ENCODE assay signal across 27 cellular contexts in the genomic region with DNA sequence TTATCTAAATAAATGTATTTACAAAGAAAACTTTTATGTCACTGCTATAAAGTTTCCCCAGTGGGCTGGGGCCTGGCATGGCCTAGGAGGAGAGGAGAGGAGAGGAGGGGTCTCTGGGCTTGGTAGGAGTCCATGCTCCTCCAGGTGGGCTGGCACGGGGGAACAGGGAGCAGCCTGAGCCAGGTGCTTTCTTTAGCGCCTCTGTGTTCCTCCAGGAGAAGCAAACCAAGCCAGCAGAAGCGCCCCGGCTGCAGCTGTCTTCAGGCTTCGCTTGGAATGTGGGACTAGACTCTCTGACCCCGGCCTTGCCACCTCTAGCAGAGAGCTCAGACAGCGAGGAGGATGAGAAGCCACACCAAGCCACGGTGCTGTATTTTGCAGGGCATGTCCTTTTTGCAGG. TPM values are rescaled to one million over a fixed set of nuclear protein-coding genes. Genes with fewer than 3 reads are reported as not detected.
DNase-seq lines count a peak whose midpoint lies in the region; ATAC-seq and TF ChIP-seq lines count a peak whose summit lies in the region.
"Had no signal": no experiment of that assay in that cellular context is flagged by ENCODE, and none has a peak within 500 bp of the region (broad histone marks: within the 10 kb centered on the region; RNA-seq: fewer than 3 reads in every experiment).

No MANE protein-coding gene starts in this region.

- peaks cover 42% of the 10 kb centered on the region for H3K36me3 Mint-ChIP-seq in activated naive CD8-positive, alpha-beta T cell treated with anti-CD3 and anti-CD28 coated beads, Interleukin-2, amount 10 ng/mL, durations not matched to agents 7 days and 5 days
- H3K36me3 Mint-ChIP-seq in activated naive CD8-positive, alpha-beta T cell treated with anti-CD3 and anti-CD28 coated beads for 36 hours = peaks cover 29% of the 10 kb centered on the region
- peaks cover 73% of the 10 kb centered on the region for H3K36me3 Mint-ChIP-seq in stimulated activated memory B cell treated with anti-CD40 and anti-IgM and Interleukin-4, amounts not matched to agents 10 μg/mL and 1 μg/mL and 100 μg/mL, for 72 hours

- peak overlapping the region; percentile 52 for H3K9ac ChIP-seq in adipocyte (ENCODE audit: low read length)

- H3K4me3 ChIP-seq in adipocyte (ENCODE audit: low read length) (no peak overlapping the region), gastroesophageal sphincter (no peak overlapping the region)
- H3K4me3 ChIP-seq: esophagus muscularis mucosa, GM12878, pancreas, transverse colon had no signal

- H3K36me3 ChIP-seq in adipocyte (ENCODE audit: control insufficient read depth, insufficient read depth, low read length, severe bottlenecking) (peaks cover 80% of the 10 kb centered on the region), gastroesophageal sphincter (peaks cover 0 to 100% of the 10 kb centered on the region in 2 donors)

- H3K27me3 Mint-ChIP-seq in activated naive CD8-positive, alpha-beta T cell treated with anti-CD3 and anti-CD28 coated beads, Interleukin-2, amount 10 ng/mL, durations not matched to agents 7 days and 5 days = no peaks in the 10 kb centered on the region
- no peaks in the 10 kb centered on the region for H3K27me3 Mint-ChIP-seq in activated naive CD8-positive, alpha-beta T cell treated with anti-CD3 and anti-CD28 coated beads for 36 hours
- no peaks in the 10 kb centered on the region for H3K27me3 Mint-ChIP-seq in stimulated activated memory B cell treated with anti-CD40 and anti-IgM and Interleukin-4, amounts not matched to agents 10 μg/mL and 1 μg/mL and 100 μg/mL, for 72 hours
- H3K27me3 Mint-ChIP-seq: activated CD4-positive, alpha-beta memory T cell treated with anti-CD3 and anti-CD28 coated beads for 36 hours; naive thymus-derived CD4-positive, alpha-beta T cell had no signal

- peak overlapping the region; percentile 51 for H3K27ac Mint-ChIP-seq in activated naive CD8-positive, alpha-beta T cell treated with anti-CD3 and anti-CD28 coated beads, Interleukin-2, amount 10 ng/mL, durations not matched to agents 7 days and 5 days
- no peak overlapping the region for H3K27ac Mint-ChIP-seq in activated naive CD8-positive, alpha-beta T cell treated with anti-CD3 and anti-CD28 coated beads for 36 hours
- H3K27ac Mint-ChIP-seq in stimulated activated memory B cell treated with anti-CD40 and anti-IgM and Interleukin-4, amounts not matched to agents 10 μg/mL and 1 μg/mL and 100 μg/mL, for 72 hours = peak overlapping the region; percentile 65
- H3K27ac Mint-ChIP-seq: activated CD4-positive, alpha-beta memory T cell treated with anti-CD3 and anti-CD28 coated beads for 36 hours had no signal

- POLR2A ChIA-PET in activated naive CD8-positive, alpha-beta T cell treated with anti-CD3 and anti-CD28 coated beads, Interleukin-2, amount 10 ng/mL, durations not matched to agents 7 days and 5 days (lab: Charles Lee) = interaction anchor here (0.9 kb wide), 1 partner anchor 11 kb away, joined by 3 read pairs; a partner anchor contains a TSS

- H3K9me3 ChIP-seq in adipocyte (ENCODE audit: control insufficient read depth, low read length) (no peaks in the 10 kb centered on the region), gastroesophageal sphincter (no peaks in the 10 kb centered on the region)
- H3K9me3 ChIP-seq: esophagus muscularis mucosa, pancreas, transverse colon had no signal

- H3K4me3 Mint-ChIP-seq in activated naive CD8-positive, alpha-beta T cell treated with anti-CD3 and anti-CD28 coated beads, Interleukin-2, amount 10 ng/mL, durations not matched to agents 7 days and 5 days = no peak overlapping the region
- no peak overlapping the region for H3K4me3 Mint-ChIP-seq in activated naive CD8-positive, alpha-beta T cell treated with anti-CD3 and anti-CD28 coated beads for 36 hours
- H3K4me3 Mint-ChIP-seq in stimulated activated memory B cell treated with anti-CD40 and anti-IgM and Interleukin-4, amounts not matched to agents 10 μg/mL and 1 μg/mL and 100 μg/mL, for 72 hours = no peak overlapping the region
- H3K4me3 Mint-ChIP-seq: activated CD4-positive, alpha-beta memory T cell treated with anti-CD3 and anti-CD28 coated beads for 36 hours; naive thymus-derived CD4-positive, alpha-beta T cell had no signal

- H3K27me3 ChIP-seq in adipocyte (replicated peaks; ENCODE audit: control insufficient read depth, insufficient read depth, low read length) (no peaks in the 10 kb centered on the region), gastroesophageal sphincter (no peaks in the 10 kb centered on the region)
- H3K27me3 ChIP-seq: esophagus muscularis mucosa, pancreas, transverse colon had no signal

- no peak for DNase-seq in activated naive CD8-positive, alpha-beta T cell treated with anti-CD3 and anti-CD28 coated beads, Interleukin-2, amount 10 ng/mL, durations not matched to agents 7 days and 5 days
- no peak for DNase-seq in activated naive CD8-positive, alpha-beta T cell treated with anti-CD3 and anti-CD28 coated beads for 36 hours
- DNase-seq in adipocyte (ENCODE audit: low read depth) (no peak), cerebellar nuclear complex (lab: John Stamatoyannopoulos, UW) (no peak)
- DNase-seq: activated CD4-positive, alpha-beta memory T cell treated with anti-CD3 and anti-CD28 coated beads for 36 hours; activated CD4-positive, CD25-positive, alpha-beta regulatory T cell; activated naive CD4-positive, alpha-beta T cell; COR-L47; DND-41; KG1; mesendoderm; naive thymus-derived CD4-positive, alpha-beta T cell; NCI-H1694; NCI-H2171 treated with DMSO at 0.1 percent for 48 hours; NCI-H526; RPMI8226; transverse colon had no signal

- TF ChIP-seq POLR2A in gastroesophageal sphincter (IDR thresholded peaks at IDR 0.05) = no peak

- H3K27ac ChIP-seq in gastroesophageal sphincter = peak overlapping the region in 3 of 4 donors; percentile 10 to 31 (median 29)
- H3K27ac ChIP-seq: pancreas, transverse colon had no signal

- WGBS in gastroesophageal sphincter (ENCODE audit: low coverage in 1 of 2), 2 donors = no CpG with 5 or more reads among the region's 8 CpGs

- H3K4me1 ChIP-seq in adipocyte (ENCODE audit: control insufficient read depth, insufficient read depth, low read length) = peaks cover 37% of the 10 kb centered on the region
- H3K4me1 ChIP-seq in gastroesophageal sphincter = peaks cover 0 to 47% (median 16%) of the 10 kb centered on the region in 3 donors
- H3K4me1 ChIP-seq: pancreas had no signal

- H3K4me1 Mint-ChIP-seq in activated naive CD8-positive, alpha-beta T cell treated with anti-CD3 and anti-CD28 coated beads, Interleukin-2, amount 10 ng/mL, durations not matched to agents 7 days and 5 days = peaks cover 7% of the 10 kb centered on the region
- H3K4me1 Mint-ChIP-seq in activated naive CD8-positive, alpha-beta T cell treated with anti-CD3 and anti-CD28 coated beads for 36 hours = peaks cover 4% of the 10 kb centered on the region
- H3K4me1 Mint-ChIP-seq in stimulated activated memory B cell treated with anti-CD40 and anti-IgM and Interleukin-4, amounts not matched to agents 10 μg/mL and 1 μg/mL and 100 μg/mL, for 72 hours = no peaks in the 10 kb centered on the region

- no peak for TF ChIP-seq EP300 in gastroesophageal sphincter (IDR thresholded peaks at IDR 0.05)

- no peak for TF ChIP-seq CTCF in gastroesophageal sphincter (IDR thresholded peaks at IDR 0.05)

- H3K9me3 Mint-ChIP-seq in activated naive CD8-positive, alpha-beta T cell treated with anti-CD3 and anti-CD28 coated beads, Interleukin-2, amount 10 ng/mL, durations not matched to agents 7 days and 5 days = no peaks in the 10 kb centered on the region
- no peaks in the 10 kb centered on the region for H3K9me3 Mint-ChIP-seq in activated naive CD8-positive, alpha-beta T cell treated with anti-CD3 and anti-CD28 coated beads for 36 hours
- no peaks in the 10 kb centered on the region for H3K9me3 Mint-ChIP-seq in stimulated activated memory B cell treated with anti-CD40 and anti-IgM and Interleukin-4, amounts not matched to agents 10 μg/mL and 1 μg/mL and 100 μg/mL, for 72 hours
- H3K9me3 Mint-ChIP-seq: activated CD4-positive, alpha-beta memory T cell treated with anti-CD3 and anti-CD28 coated beads for 36 hours; naive thymus-derived CD4-positive, alpha-beta T cell had no signal

- no peak for ATAC-seq in activated naive CD8-positive, alpha-beta T cell treated with anti-CD3 and anti-CD28 coated beads, Interleukin-2, amount 10 ng/mL, durations not matched to agents 7 days and 5 days (ENCODE audit: low read depth)
- ATAC-seq in gastroesophageal sphincter (no peak), HG03469 (IDR thresholded peaks at IDR 0.05; ENCODE audit: unreplicated experiment) (no peak), HG02678 (IDR thresholded peaks at IDR 0.05; ENCODE audit: unreplicated experiment) (no peak)
- no peak for ATAC-seq in stimulated activated memory B cell treated with anti-CD40 and anti-IgM and Interleukin-4, amounts not matched to agents 10 μg/mL and 1 μg/mL and 100 μg/mL, for 72 hours
- ATAC-seq: GM12878; naive thymus-derived CD4-positive, alpha-beta T cell had no signal

RNA-seq across cellular contexts. Expression of a gene that starts 10.6 kb away (rescaled TPM):
- 100 to 1,000 TPM; 117 to 124 TPM for total RNA-seq in activated naive CD8-positive, alpha-beta T cell treated with anti-CD3 and anti-CD28 coated beads, Interleukin-2, amount 10 ng/mL, durations not matched to agents 7 days and 5 days
- 1 to 10 TPM; 4.5 to 4.8 TPM for total RNA-seq in activated naive CD8-positive, alpha-beta T cell treated with anti-CD3 and anti-CD28 coated beads for 36 hours
- total RNA-seq in gastroesophageal sphincter = 10 to 100 TPM; 30.8 to 69.3 (median 49.6) TPM
- total RNA-seq: HT1080 had no signal

RNA-seq across cellular contexts. Expression of a gene that starts 17.1 kb away (rescaled TPM):
- total RNA-seq in activated naive CD8-positive, alpha-beta T cell treated with anti-CD3 and anti-CD28 coated beads, Interleukin-2, amount 10 ng/mL, durations not matched to agents 7 days and 5 days = under 1 TPM; 0.74 to 0.94 TPM
- not detected for total RNA-seq in activated naive CD8-positive, alpha-beta T cell treated with anti-CD3 and anti-CD28 coated beads for 36 hours
- total RNA-seq in gastroesophageal sphincter = not detected
- total RNA-seq: activated CD4-positive, alpha-beta memory T cell treated with anti-CD3 and anti-CD28 coated beads for 36 hours; aorta; cerebellum; esophagus muscularis mucosa; HT1080; naive thymus-derived CD4-positive, alpha-beta T cell; transverse colon had no signal

RNA-seq across cellular contexts. Expression of a gene that starts 37.4 kb away (rescaled TPM):
- under 1 TPM; 0.17 to 0.67 TPM for total RNA-seq in activated naive CD8-positive, alpha-beta T cell treated with anti-CD3 and anti-CD28 coated beads, Interleukin-2, amount 10 ng/mL, durations not matched to agents 7 days and 5 days
- total RNA-seq in activated naive CD8-positive, alpha-beta T cell treated with anti-CD3 and anti-CD28 coated beads for 36 hours = not detected
- total RNA-seq in gastroesophageal sphincter = not detected
- total RNA-seq: activated CD4-positive, alpha-beta memory T cell treated with anti-CD3 and anti-CD28 coated beads for 36 hours; aorta; cerebellum; esophagus muscularis mucosa; HT1080; naive thymus-derived CD4-positive, alpha-beta T cell; transverse colon had no signal

RNA-seq across cellular contexts. Expression of a gene that starts 45.2 kb away (rescaled TPM):
- total RNA-seq in activated naive CD8-positive, alpha-beta T cell treated with anti-CD3 and anti-CD28 coated beads, Interleukin-2, amount 10 ng/mL, durations not matched to agents 7 days and 5 days = 10 to 100 TPM; 45.1 to 49.9 TPM
- total RNA-seq in activated naive CD8-positive, alpha-beta T cell treated with anti-CD3 and anti-CD28 coated beads for 36 hours = 10 to 100 TPM; 89.5 to 94.7 TPM
- total RNA-seq in gastroesophageal sphincter = 10 to 100 TPM; 14.3 to 21.7 (median 17.6) TPM

RNA-seq across cellular contexts. Expression of a gene that starts 45.3 kb away (rescaled TPM):
- total RNA-seq in activated naive CD8-positive, alpha-beta T cell treated with anti-CD3 and anti-CD28 coated beads, Interleukin-2, amount 10 ng/mL, durations not matched to agents 7 days and 5 days = 100 to 1,000 TPM; 264 to 291 TPM
- total RNA-seq in activated naive CD8-positive, alpha-beta T cell treated with anti-CD3 and anti-CD28 coated beads for 36 hours = 100 to 1,000 TPM; 451 to 452 TPM
- total RNA-seq in gastroesophageal sphincter = 100 to 1,000 TPM; 321 to 561 (median 470) TPM

Comparison
In these comparisons a context has a peak if more than half of its experiments do, and no peak if none do; other contexts are left out.
1. RNA of a gene that starts 10.6 kb away (total RNA-seq): 117 to 124 TPM in activated naive CD8-positive, alpha-beta T cell treated with anti-CD3 and anti-CD28 coated beads, Interleukin-2, amount 10 ng/mL, durations not matched to agents 7 days and 5 days and 30.8 to 69.3 TPM in gastroesophageal sphincter; 4.5 to 4.8 TPM in activated naive CD8-positive, alpha-beta T cell treated with anti-CD3 and anti-CD28 coated beads for 36 hours; every median in the first group is over 4 times any median in the second.